ENCODE assay signal across 13 cellular contexts in the genomic region with DNA sequence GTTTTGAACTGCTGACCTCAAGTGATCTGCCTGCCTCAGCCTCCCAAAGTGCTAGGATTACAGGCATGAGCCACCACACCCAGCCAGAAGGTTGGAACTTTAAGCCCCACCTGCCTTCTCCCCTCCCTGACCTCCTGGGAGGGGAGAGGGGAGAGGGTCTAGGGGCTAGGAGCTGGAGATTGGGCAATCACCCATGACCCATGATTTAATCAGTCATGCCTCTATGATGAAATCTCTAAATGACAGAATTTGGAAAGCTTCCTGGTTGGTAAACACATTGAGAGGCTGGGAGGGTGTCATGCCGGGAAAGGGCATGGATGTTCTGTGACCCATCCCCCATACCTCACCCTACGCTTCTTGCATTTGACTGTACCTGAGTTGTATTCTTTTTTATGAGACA. TPM values are rescaled to one million over a fixed set of nuclear protein-coding genes. Genes with fewer than 3 reads are reported as not detected.
DNase-seq lines count a peak whose midpoint lies in the region; ATAC-seq, FAIRE-seq and TF ChIP-seq lines count a peak whose summit lies in the region.
"Had no signal": no experiment of that assay in that cellular context is flagged by ENCODE, and none has a peak within 500 bp of the region (broad histone marks: within the 10 kb centered on the region; RNA-seq: fewer than 3 reads in every experiment).

No MANE protein-coding gene starts in this region.

- no peak for TF ChIP-seq RAD21 in A549 (conservative IDR thresholded peaks at IDR 0.05 in 1 of 2, IDR thresholded peaks at IDR 0.05 in 1 of 2)

- in situ Hi-C loops in ACHN (cut with HindIII; ENCODE audit: low pct_ligation_motif_present, low pct_unique_long_range_greater_than_20kb, low sequenced_read_pairs): no loop called here

- TF ChIP-seq POLR2A in A549 (IDR thresholded peaks at IDR 0.05; ENCODE audit: low read length) (no peak), adrenal gland (IDR thresholded peaks at IDR 0.05) (no peak)

- intact Hi-C loops in adrenal gland (cut with DNase I): no loop called here
- intact Hi-C loops in lower lobe of right lung (cut with DNase I): no loop called here
- intact Hi-C loops in colonic mucosa (cut with DNase I): no loop called here

- H3K27me3 ChIP-seq in adrenal gland (no peaks in the 10 kb centered on the region), lower lobe of right lung (ENCODE audit: low read depth) (no peaks in the 10 kb centered on the region), colonic mucosa (no peaks in the 10 kb centered on the region)
- H3K27me3 ChIP-seq: MG63 had no signal

- no peak for FAIRE-seq in A549 (lab: Jason Lieb, UNC)
- FAIRE-seq: GM12892 had no signal

- POLR2A ChIA-PET in A549 (lab: Yijun Ruan, JAX): interaction anchor here (1.1 kb wide), 1 partner anchor 17 kb away, joined by 3 read pairs; a partner anchor contains a TSS

- peaks cover 0 to 31% of the 10 kb centered on the region in 2 donors for H3K36me3 ChIP-seq in adrenal gland (replicated peaks in 1 of 2)
- peaks cover 89% of the 10 kb centered on the region for H3K36me3 ChIP-seq in lower lobe of right lung
- no peaks in the 10 kb centered on the region for H3K36me3 ChIP-seq in colonic mucosa

- H3K9me3 ChIP-seq in A549 (no peaks in the 10 kb centered on the region), adrenal gland (replicated peaks in 1 of 3) (no peaks in the 10 kb centered on the region), lower lobe of right lung (no peaks in the 10 kb centered on the region), colonic mucosa (no peaks in the 10 kb centered on the region)
- H3K9me3 ChIP-seq: MG63 had no signal

- peak overlapping the region; percentile 47; the same call in 2 of the 3 replicates for H3K4me2 ChIP-seq in A549
- H3K4me2 ChIP-seq: GM23338 had no signal

- no peak overlapping the region for H3K9ac ChIP-seq in colonic mucosa (ENCODE audit: low read depth in 2 of 2, low read length in 2 of 2)

- H3K4me1 ChIP-seq in A549: peaks cover 14% of the 10 kb centered on the region
- peaks cover 5 to 18% of the 10 kb centered on the region in 2 donors for H3K4me1 ChIP-seq in adrenal gland (replicated peaks in 1 of 2)
- H3K4me1 ChIP-seq in lower lobe of right lung: peaks cover 15% of the 10 kb centered on the region
- no peaks in the 10 kb centered on the region for H3K4me1 ChIP-seq in colonic mucosa

- TF ChIP-seq CTCF in A549 (IDR thresholded peaks at IDR 0.05) (no peak), adrenal gland (IDR thresholded peaks at IDR 0.05) (no peak), lower lobe of right lung (IDR thresholded peaks at IDR 0.05) (no peak), colonic mucosa (IDR thresholded peaks at IDR 0.05) (no peak)

- CTCF ChIA-PET in A549 (lab: Yijun Ruan, JAX): interaction anchor here (0.6 kb wide), 1 partner anchor 100 kb away, joined by 3 read pairs; no protein-coding TSS in a partner anchor

- H3K27ac ChIP-seq in A549 (peak overlapping the region; percentile 47 to 62; a peak in 5 of 6 replicates), adrenal gland (peak overlapping the region in 3 of 5 donors; percentile 51 to 71 (median 67)), lower lobe of right lung (no peak overlapping the region), colonic mucosa (no peak overlapping the region)

- ATAC-seq in A549 (peak in 1 of 2 experiments; percentile 34; a peak in 1 of 6 replicates), lower lobe of right lung (peak; percentile 85)
- ATAC-seq: GM23338 had no signal

- H3K4me3 ChIP-seq in A549 (no peak overlapping the region), adrenal gland (no peak overlapping the region), lower lobe of right lung (no peak overlapping the region), colonic mucosa (no peak overlapping the region)
- H3K4me3 ChIP-seq: GM23338, MG63 had no signal

- no peak for TF ChIP-seq EP300 in A549 (IDR thresholded peaks at IDR 0.05)

- WGBS in A549 (ENCODE audit: missing lambda C conversion rate): 67% methylated on average over 2 of the region's 2 CpGs
- WGBS in adrenal gland, 4 donors: 36 to 59% (median 44%) methylated on average over 2 of the region's 2 CpGs

- DNase-seq in A549 (ENCODE audit: low read depth in 1 of 2, low spot score in 1 of 2) (peak in 1 of 2 experiments; percentile 22), HuH-7.5 (ENCODE audit: low spot score) (peak; percentile 41), adrenal gland (peak; percentile 44 to 81 (median 70)), lower lobe of right lung (no peak), colonic mucosa (no peak), NCI-H1930 (lab: John Stamatoyannopoulos, UW) (no peak), NOMO-1 treated with dmso at 0.1 percent for 144 hours (lab: John Stamatoyannopoulos, UW; ENCODE audit: unreplicated experiment) (no peak), ACHN (no peak)
- DNase-seq: cortex of kidney, MG63, NCI-H526 treated with DMSO at 0.1 percent for 48 hours had no signal

TF ChIP-seq in A549, 52 proteins besides CTCF, POLR2A, EP300 and RAD21:
- TF ChIP-seq, protein P1, sequence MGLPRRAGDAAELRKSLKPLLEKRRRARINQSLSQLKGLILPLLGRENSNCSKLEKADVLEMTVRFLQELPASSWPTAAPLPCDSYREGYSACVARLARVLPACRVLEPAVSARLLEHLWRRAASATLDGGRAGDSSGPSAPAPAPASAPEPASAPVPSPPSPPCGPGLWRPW (IDR thresholded peaks at IDR 0.05): 0 out of 2 replicates have a peak, but pooled peaks have one; percentile 34
- no peak for TF ChIP-seq NPAS2 (CRISPR knock-in tag; IDR thresholded peaks at IDR 0.05; ENCODE audit: borderline replicate concordance)
- peak; percentile 67 to 82 for TF ChIP-seq CEBPB (IDR thresholded peaks at IDR 0.05)
TF ChIP-seq in A549: peak in this region for 2.

RNA-seq across cellular contexts. Expression of a gene that starts 17.1 kb away (rescaled TPM):
- 26.8 and 28.8 TPM in 2 replicates for polyA plus RNA-seq in A549 (2011; rRNA removed)
- polyA plus RNA-seq in A549 (2012; cell fraction: cytosol; rRNA removed): 16.2 and 19.4 TPM in 2 replicates
- 37.9 and 40.4 TPM in 2 replicates for polyA plus RNA-seq in A549 (2012; cell fraction: nucleus; rRNA removed)
- polyA plus RNA-seq in A549 (2017; fragmentation: RNase III; extraction: RNeasy Plus Mini Kit Qiagen cat#74134 plus additional on column Dnase treatment): 18.5 to 21.1 TPM (median 20.7 TPM) in 3 replicates
- 35.0 and 35.2 TPM in 2 replicates for polyA minus RNA-seq in A549 (2011; rRNA and poly(A)+ RNA removed)
- total RNA-seq in adrenal gland: 10 to 100 TPM; 25.0 to 73.3 (median 37.2) TPM
- polyA plus RNA-seq in adrenal gland: 10 to 100 TPM; 28.8 to 38.3 (median 32.2) TPM
- total RNA-seq in lower lobe of right lung: 28.4 TPM
- 10 to 100 TPM; 31.8 to 36.4 TPM for total RNA-seq in colonic mucosa

RNA-seq across cellular contexts. Expression of a gene that starts 45.7 kb away (rescaled TPM):
- polyA plus RNA-seq in A549 (2011; rRNA removed): 36.4 and 38.4 TPM in 2 replicates
- polyA plus RNA-seq in A549 (2012; cell fraction: cytosol; rRNA removed): 12.5 and 13.6 TPM in 2 replicates
- polyA plus RNA-seq in A549 (2012; cell fraction: nucleus; rRNA removed): 3.3 and 5.4 TPM in 2 replicates
- polyA plus RNA-seq in A549 (2017; fragmentation: RNase III; extraction: RNeasy Plus Mini Kit Qiagen cat#74134 plus additional on column Dnase treatment): 13.1 to 14.2 TPM (median 14.1 TPM) in 3 replicates
- polyA minus RNA-seq in A549 (2011; rRNA and poly(A)+ RNA removed): 14.3 and 15.1 TPM in 2 replicates
- 100 to 1,000 TPM in 1 of 8 donors, 10 to 100 TPM in 7; 11.8 to 261 (median 17.1) TPM for total RNA-seq in adrenal gland
- polyA plus RNA-seq in adrenal gland: 10 to 100 TPM; 10.3 to 18.2 (median 10.5) TPM
- total RNA-seq in lower lobe of right lung: 18.1 TPM
- 10 to 100 TPM; 11.8 to 16.4 TPM for total RNA-seq in colonic mucosa

RNA-seq across cellular contexts. Expression of a gene that starts 45.8 kb away (rescaled TPM):
- polyA plus RNA-seq in A549 (2011; rRNA removed): 25.7 and 30.2 TPM in 2 replicates
- 13.8 and 16.7 TPM in 2 replicates for polyA plus RNA-seq in A549 (2012; cell fraction: cytosol; rRNA removed)
- 35.8 and 38.4 TPM in 2 replicates for polyA plus RNA-seq in A549 (2012; cell fraction: nucleus; rRNA removed)
- 10.8 to 12.7 TPM (median 11.8 TPM) in 3 replicates for polyA plus RNA-seq in A549 (2017; fragmentation: RNase III; extraction: RNeasy Plus Mini Kit Qiagen cat#74134 plus additional on column Dnase treatment)
- 20.1 and 33.3 TPM in 2 replicates for polyA minus RNA-seq in A549 (2011; rRNA and poly(A)+ RNA removed)
- total RNA-seq in adrenal gland: 10 to 100 TPM; 23.7 to 38.6 (median 32.6) TPM
- 10 to 100 TPM; 19.9 to 38.5 (median 26.0) TPM for polyA plus RNA-seq in adrenal gland
- 39.8 TPM for total RNA-seq in lower lobe of right lung
- 10 to 100 TPM; 23.8 to 26.3 TPM for total RNA-seq in colonic mucosa

Comparison
In these comparisons a context has a peak if more than half of its experiments do, and no peak if none do; other contexts are left out.
1. DNase-seq: peak in HuH-7.5 (single experiment) and adrenal gland (7 of 7); none in lower lobe of right lung (single experiment), colonic mucosa (single experiment), NCI-H1930 (0 of 2), NOMO-1 treated with dmso at 0.1 percent for 144 hours (single experiment) and ACHN (single experiment).
2. H3K27ac ChIP-seq: peak in A549 (2 of 2) and adrenal gland (3 of 5); none in lower lobe of right lung (single experiment) and colonic mucosa (single experiment).